ENCODE assay signal across 10 cellular contexts in genomic region chr4:161555689-161556660, GRCh38.
DNase-seq lines count a peak whose midpoint lies in the region; ATAC-seq and TF ChIP-seq lines count a peak whose summit lies in the region.
"Had no signal": no experiment of that assay in that cellular context is flagged by ENCODE, and none has a peak within 500 bp of the region (broad histone marks: within the 10 kb centered on the region; RNA-seq: fewer than 3 reads in every experiment).

No MANE protein-coding gene starts in this region.

- TF ChIP-seq EP300 in sigmoid colon (IDR thresholded peaks at IDR 0.05): no peak

- H3K4me3 ChIP-seq in lower lobe of right lung: no peak overlapping the region
- no peak overlapping the region for H3K4me3 ChIP-seq in sigmoid colon
- H3K4me3 ChIP-seq: PC-9 had no signal

- no peaks in the 10 kb centered on the region for H3K9me3 ChIP-seq in lower lobe of right lung
- no peaks in the 10 kb centered on the region for H3K9me3 ChIP-seq in sigmoid colon

- H3K4me1 Mint-ChIP-seq in chondrocyte (ENCODE audit: low read depth): peaks cover 20% of the 10 kb centered on the region

- H3K27ac Mint-ChIP-seq in chondrocyte (ENCODE audit: unreplicated experiment): peak overlapping the region; percentile 24
- H3K27ac Mint-ChIP-seq: CD8-positive, alpha-beta T cell had no signal

- H3K36me3 ChIP-seq in lower lobe of right lung: no peaks in the 10 kb centered on the region
- no peaks in the 10 kb centered on the region for H3K36me3 ChIP-seq in sigmoid colon

- TF ChIP-seq CTCF in chondrocyte (IDR thresholded peaks at IDR 0.05) (no peak), lower lobe of right lung (IDR thresholded peaks at IDR 0.05) (no peak), sigmoid colon (IDR thresholded peaks at IDR 0.05) (no peak)

- peak; percentile 77 for ATAC-seq in GM21529 (IDR thresholded peaks at IDR 0.05; ENCODE audit: unreplicated experiment)
- ATAC-seq in HG03439 (IDR thresholded peaks at IDR 0.05; ENCODE audit: unreplicated experiment): peak; percentile 79
- no peak for ATAC-seq in lower lobe of right lung
- ATAC-seq in left lobe of liver: no peak
- ATAC-seq: CD8-positive, alpha-beta T cell had no signal

- H3K27me3 ChIP-seq in lower lobe of right lung (ENCODE audit: low read depth): no peaks in the 10 kb centered on the region
- no peaks in the 10 kb centered on the region for H3K27me3 ChIP-seq in sigmoid colon

- no peak overlapping the region for H3K4me3 Mint-ChIP-seq in chondrocyte (ENCODE audit: unreplicated experiment)
- H3K4me3 Mint-ChIP-seq: CD8-positive, alpha-beta T cell had no signal

- no peaks in the 10 kb centered on the region for H3K27me3 Mint-ChIP-seq in chondrocyte (ENCODE audit: low read depth)

- no peaks in the 10 kb centered on the region for H3K9me3 Mint-ChIP-seq in chondrocyte (ENCODE audit: low read depth)

- DNase-seq in Daoy (ENCODE audit: low read depth) (peak; percentile 24), chondrocyte (ENCODE audit: low spot score) (no peak), NK-92 (lab: John Stamatoyannopoulos, UW; ENCODE audit: unreplicated experiment) (no peak), lower lobe of right lung (no peak), sigmoid colon (no peak), left lobe of liver (ENCODE audit: low spot score) (no peak)
- DNase-seq: CD8-positive, alpha-beta T cell; PC-9 had no signal

- no peaks in the 10 kb centered on the region for H3K4me1 ChIP-seq in lower lobe of right lung
- peaks cover 0 to 9% (median 0%) of the 10 kb centered on the region in 4 donors for H3K4me1 ChIP-seq in sigmoid colon

- TF ChIP-seq POLR2A in sigmoid colon (IDR thresholded peaks at IDR 0.05): no peak

- no peaks in the 10 kb centered on the region for H3K36me3 Mint-ChIP-seq in chondrocyte (ENCODE audit: low read depth)
- H3K36me3 Mint-ChIP-seq: CD8-positive, alpha-beta T cell had no signal

- intact Hi-C loops in lower lobe of right lung (cut with DNase I): no loop called here
- intact Hi-C loops in sigmoid colon (cut with DNase I): no loop called here

- 47 to 70% methylated on average over 5 of the region's 5 CpGs for WGBS in sigmoid colon, 2 donors

- H3K27ac ChIP-seq in lower lobe of right lung: no peak overlapping the region
- H3K27ac ChIP-seq in sigmoid colon: no peak overlapping the region
- H3K27ac ChIP-seq: PC-9 had no signal

Comparison
In these comparisons a context has a peak if more than half of its experiments do, and no peak if none do; other contexts are left out.
1. ATAC-seq: peak in GM21529 (single experiment) and HG03439 (single experiment); none in lower lobe of right lung (0 of 2) and left lobe of liver (single experiment).